3 cellular contexts compared by ENCODE assay signal in genomic region chr12:117835113-117835512, GRCh38.
TF ChIP-seq lines count a peak whose summit lies in the region.

No MANE protein-coding gene starts in this region.

TF ChIP-seq in SK-N-SH, 30 proteins besides CTCF, POLR2A, EP300 and RAD21:
- TF ChIP-seq GATA2 (CRISPR knock-in tag; IDR thresholded peaks at IDR 0.05) (peak; percentile 70), CHD2 (IDR thresholded peaks at IDR 0.05; ENCODE audit: low read length, partially characterized antibody) (no peak), RCOR1 (IDR thresholded peaks at IDR 0.05; ENCODE audit: low read length) (no peak)

TF ChIP-seq in SK-N-SH treated with all-trans-retinoic acid at 6 μM for 48 hours, 23 proteins besides CTCF, POLR2A, EP300 and RAD21:
- TF ChIP-seq BACH2 (CRISPR knock-in tag; IDR thresholded peaks at IDR 0.05; ENCODE audit: borderline replicate concordance) (no peak), ZC3H10 (CRISPR knock-in tag; IDR thresholded peaks at IDR 0.05) (no peak), TSHZ2 (CRISPR knock-in tag; IDR thresholded peaks at IDR 0.05) (no peak), ZFP3 (CRISPR knock-in tag; IDR thresholded peaks at IDR 0.05) (no peak), RARB (CRISPR knock-in tag; IDR thresholded peaks at IDR 0.05) (no peak), TOX (CRISPR knock-in tag; IDR thresholded peaks at IDR 0.05; ENCODE audit: borderline replicate concordance) (no peak), CSRNP3 (CRISPR knock-in tag; IDR thresholded peaks at IDR 0.05) (no peak), SNAI2 (CRISPR knock-in tag; IDR thresholded peaks at IDR 0.05) (no peak), ESRRG (CRISPR knock-in tag; IDR thresholded peaks at IDR 0.05) (no peak)

TF ChIP-seq in H1, 55 proteins besides CTCF, POLR2A, EP300 and RAD21:
- TF ChIP-seq SP1 (IDR thresholded peaks at IDR 0.05; ENCODE audit: low read depth, low read length) (no peak), EGR1 (IDR thresholded peaks at IDR 0.05; ENCODE audit: borderline replicate concordance, low read depth, low read length) (no peak), JUND (IDR thresholded peaks at IDR 0.05; ENCODE audit: low read length) (no peak), CEBPB (IDR thresholded peaks at IDR 0.05; ENCODE audit: low read depth, low read length) (no peak), TAF7 (optimal IDR thresholded peaks at IDR 0.05; ENCODE audit: borderline replicate concordance, low read depth, low read length) (no peak), NRF1 (IDR thresholded peaks at IDR 0.05; ENCODE audit: low read depth, low read length) (no peak), TBP (IDR thresholded peaks at IDR 0.05; ENCODE audit: low read depth, low read length) (no peak), POU5F1 (IDR thresholded peaks at IDR 0.05; ENCODE audit: low read depth, low read length) (no peak), ATF3 (IDR thresholded peaks at IDR 0.05; ENCODE audit: insufficient read depth, low read depth, low read length) (no peak), SIRT6 (IDR thresholded peaks at IDR 0.05; ENCODE audit: low read length) (no peak), SIN3A (conservative IDR thresholded peaks at IDR 0.05 in 1 of 2, IDR thresholded peaks at IDR 0.05 in 1 of 2; ENCODE audit: low read depth in 1 of 2, low read length in 2 of 2) (no peak), USF2 (IDR thresholded peaks at IDR 0.05; ENCODE audit: low read length) (no peak), BRCA1 (IDR thresholded peaks at IDR 0.05; ENCODE audit: low read depth, low read length) (no peak), SUZ12 (IDR thresholded peaks at IDR 0.05; ENCODE audit: low read length) (no peak)
